1 cellular context compared by ENCODE assay signal in the genomic region with DNA sequence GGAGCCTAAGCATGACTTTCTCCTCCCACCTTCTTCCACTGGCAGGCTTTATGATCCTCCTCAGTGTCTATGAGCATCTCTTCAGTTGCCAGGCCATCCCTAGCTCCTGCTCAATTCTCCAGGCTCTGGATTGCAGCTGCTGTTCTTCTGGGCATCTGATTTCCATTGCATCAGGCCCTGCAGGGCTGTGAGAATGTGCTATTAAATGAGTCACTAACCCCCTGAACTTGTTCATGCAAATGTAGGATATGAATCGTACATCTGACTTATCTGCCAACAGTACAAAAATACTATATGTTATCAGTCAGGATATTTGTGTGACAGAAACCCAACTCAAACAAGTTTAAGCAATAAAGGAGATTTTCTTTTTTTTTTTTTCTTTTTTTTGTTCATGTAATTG.
TF ChIP-seq lines count a peak whose summit lies in the region.

No MANE protein-coding gene starts in this region.

TF ChIP-seq in IMR-90, 13 proteins besides CTCF, POLR2A, EP300 and RAD21:
- TF ChIP-seq MXI1 (IDR thresholded peaks at IDR 0.05; ENCODE audit: borderline replicate concordance, low read depth, low read length) (no peak), RFX5 (IDR thresholded peaks at IDR 0.05; ENCODE audit: low read depth, low read length) (no peak), CHD1 (IDR thresholded peaks at IDR 0.05; ENCODE audit: low read depth, low read length) (no peak), FOS (IDR thresholded peaks at IDR 0.05; ENCODE audit: low read depth, low read length) (peak; percentile 80), RCOR1 (IDR thresholded peaks at IDR 0.05; ENCODE audit: insufficient replicate concordance, low read length) (no peak), NFE2L2 (IDR thresholded peaks at IDR 0.05; ENCODE audit: low read depth, low read length) (no peak), MAZ (IDR thresholded peaks at IDR 0.05; ENCODE audit: borderline replicate concordance, low read depth, low read length) (no peak), MAFK (IDR thresholded peaks at IDR 0.05; ENCODE audit: low read depth, low read length) (peak; percentile 5; the same call in 1 of the 2 replicates), BHLHE40 (IDR thresholded peaks at IDR 0.05; ENCODE audit: low read depth, low read length) (peak; percentile 44), CEBPB (IDR thresholded peaks at IDR 0.05; ENCODE audit: low read depth, low read length) (peak; percentile 96), SMC3 (IDR thresholded peaks at IDR 0.05; ENCODE audit: low read depth, low read length) (0 out of 2 replicates have a peak, but pooled peaks have one; percentile 18)
- TF ChIP-seq, protein P1, sequence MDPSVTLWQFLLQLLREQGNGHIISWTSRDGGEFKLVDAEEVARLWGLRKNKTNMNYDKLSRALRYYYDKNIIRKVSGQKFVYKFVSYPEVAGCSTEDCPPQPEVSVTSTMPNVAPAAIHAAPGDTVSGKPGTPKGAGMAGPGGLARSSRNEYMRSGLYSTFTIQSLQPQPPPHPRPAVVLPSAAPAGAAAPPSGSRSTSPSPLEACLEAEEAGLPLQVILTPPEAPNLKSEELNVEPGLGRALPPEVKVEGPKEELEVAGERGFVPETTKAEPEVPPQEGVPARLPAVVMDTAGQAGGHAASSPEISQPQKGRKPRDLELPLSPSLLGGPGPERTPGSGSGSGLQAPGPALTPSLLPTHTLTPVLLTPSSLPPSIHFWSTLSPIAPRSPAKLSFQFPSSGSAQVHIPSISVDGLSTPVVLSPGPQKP (IDR thresholded peaks at IDR 0.05; ENCODE audit: borderline replicate concordance, low read depth, low read length): no peak
- TF ChIP-seq, protein P2, sequence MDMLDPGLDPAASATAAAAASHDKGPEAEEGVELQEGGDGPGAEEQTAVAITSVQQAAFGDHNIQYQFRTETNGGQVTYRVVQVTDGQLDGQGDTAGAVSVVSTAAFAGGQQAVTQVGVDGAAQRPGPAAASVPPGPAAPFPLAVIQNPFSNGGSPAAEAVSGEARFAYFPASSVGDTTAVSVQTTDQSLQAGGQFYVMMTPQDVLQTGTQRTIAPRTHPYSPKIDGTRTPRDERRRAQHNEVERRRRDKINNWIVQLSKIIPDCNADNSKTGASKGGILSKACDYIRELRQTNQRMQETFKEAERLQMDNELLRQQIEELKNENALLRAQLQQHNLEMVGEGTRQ (IDR thresholded peaks at IDR 0.05; ENCODE audit: low read depth, low read length): no peak
